22 cellular contexts compared by ENCODE assay signal in the genomic region with DNA sequence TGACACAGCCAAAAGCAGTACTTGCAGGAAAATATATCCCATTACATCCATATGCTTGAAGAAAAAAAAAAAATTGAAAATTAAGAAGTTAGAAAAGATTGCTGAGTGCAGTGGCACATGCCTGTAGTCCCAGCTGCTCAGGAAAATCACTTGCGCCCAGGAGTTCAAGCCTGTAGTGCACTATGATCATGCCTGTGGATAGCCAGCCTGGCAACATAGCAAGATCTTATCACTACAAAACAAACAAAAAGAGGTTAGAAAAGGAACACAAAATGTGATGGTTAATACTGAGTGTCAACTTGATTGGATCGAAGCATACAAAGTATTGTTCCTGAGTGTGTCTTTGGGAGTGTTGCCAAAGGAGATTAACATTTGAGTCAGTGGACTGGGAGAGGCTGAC.
"Had no signal": no experiment of that assay in that cellular context is flagged by ENCODE, and none has a peak within 500 bp of the region (broad histone marks: within the 10 kb centered on the region; RNA-seq: fewer than 3 reads in every experiment).

No MANE protein-coding gene starts in this region.

- ATAC-seq: HepG2, Panc1, SK-N-SH treated with all-trans-retinoic acid at 6 μM for 48 hours had no signal

- DNase-seq: IMR-90, Karpas-422, KG1, MM.1S, MV-4-11, NCI-H1048, NCI-H1105, NCI-H1417, NCI-H1436 treated with DMSO at 0.1 percent for 48 hours, NCI-H1694, NCI-H187 treated with DMSO at 0.1 percent for 48 hours, NCI-H2029 treated with DMSO at 0.1 percent for 48 hours, NCI-H2171 treated with DMSO at 0.1 percent for 48 hours, NCI-H345, NCI-H524, NCI-H526 treated with DMSO at 0.1 percent for 48 hours, NCI-H774, SHP77 had no signal

- H3K27ac ChIP-seq: RWPE1 had no signal
